ENCODE assay signal across 10 cellular contexts in the genomic region with DNA sequence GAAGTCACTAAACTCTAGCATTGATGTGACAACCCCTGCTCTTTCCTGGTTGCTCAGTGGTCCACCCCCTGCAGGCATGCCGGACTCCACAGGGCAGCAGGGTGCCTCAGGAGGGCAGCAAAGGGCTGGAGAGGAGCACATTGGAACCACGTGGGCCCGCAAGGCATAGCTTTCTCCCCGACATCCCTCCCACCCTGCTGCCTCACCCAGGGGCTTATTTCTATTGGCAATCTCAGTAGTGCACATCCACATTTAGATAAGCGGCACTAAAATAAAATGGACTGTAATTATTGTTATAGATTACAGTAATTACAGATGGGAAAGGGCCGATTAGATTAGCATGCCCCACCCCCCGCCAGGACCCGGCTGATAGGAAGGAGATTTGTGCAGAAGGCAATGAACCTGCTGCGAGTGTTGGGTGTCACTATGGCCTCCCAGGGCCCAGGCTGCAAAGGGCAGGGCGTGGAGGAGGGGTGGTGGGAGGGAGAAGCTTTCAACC.
A peak's percentile ranks its signal among the peaks of the same experiment; 100 is the strongest.
DNase-seq lines count a peak whose midpoint lies in the region; ATAC-seq and TF ChIP-seq lines count a peak whose summit lies in the region.
"Had no signal": no experiment of that assay in that cellular context is flagged by ENCODE, and none has a peak within 500 bp of the region (broad histone marks: within the 10 kb centered on the region; RNA-seq: fewer than 3 reads in every experiment).

No MANE protein-coding gene starts in this region.

- peak; percentile 41 for TF ChIP-seq CTCF in DND-41 (IDR thresholded peaks at IDR 0.05; ENCODE audit: borderline replicate concordance, extremely low read depth, low read length, poor library complexity, severe bottlenecking)
- no peak for TF ChIP-seq CTCF in osteoblast (IDR thresholded peaks at IDR 0.05; ENCODE audit: extremely low read depth, low read depth, low read length)
- peak in 1 of 6 experiments; percentile 17 for TF ChIP-seq CTCF in thyroid gland (IDR thresholded peaks at IDR 0.05)

- TF ChIP-seq POLR2A in thyroid gland (IDR thresholded peaks at IDR 0.05), result no peak

- ATAC-seq in DND-41 (ENCODE audit: insufficient read depth, low read depth) (no peak; the same call in 2 of the 3 replicates), HG02885 (IDR thresholded peaks at IDR 0.05; ENCODE audit: poor library complexity, unreplicated experiment) (peak; percentile 44), GM21367 (IDR thresholded peaks at IDR 0.05; ENCODE audit: unreplicated experiment) (no peak)

- H3K4me3 ChIP-seq in DND-41 (ENCODE audit: low read depth in 1 of 2, low read length in 2 of 2) (no peak overlapping the region), osteoblast (ENCODE audit: insufficient read depth, low read length) (no peak overlapping the region), thyroid gland (replicated peaks in 1 of 3) (no peak overlapping the region)

- 58 to 72% methylated on average over 10 of the region's 10 CpGs for WGBS in thyroid gland, 2 donors

- H3K27me3 ChIP-seq in DND-41 (ENCODE audit: insufficient read depth, low read length, poor library complexity), result no peaks in the 10 kb centered on the region
- H3K27me3 ChIP-seq in osteoblast (ENCODE audit: insufficient read depth, low read length), result no peaks in the 10 kb centered on the region
- H3K27me3 ChIP-seq in thyroid gland, result no peaks in the 10 kb centered on the region
- H3K27me3 ChIP-seq: brain microvascular endothelial cell had no signal

- no peak overlapping the region for H3K9ac ChIP-seq in DND-41 (ENCODE audit: low read depth, low read length)

- H3K27ac ChIP-seq in DND-41 (ENCODE audit: low read length) (no peak overlapping the region), osteoblast (ENCODE audit: low read depth, low read length) (no peak overlapping the region), thyroid gland (no peak overlapping the region)
- H3K27ac ChIP-seq: brain microvascular endothelial cell had no signal

- H3K4me1 ChIP-seq in DND-41 (ENCODE audit: insufficient read depth, low read length), result no peaks in the 10 kb centered on the region
- H3K4me1 ChIP-seq in osteoblast (ENCODE audit: insufficient read depth, low read length), result no peaks in the 10 kb centered on the region
- H3K4me1 ChIP-seq in thyroid gland, result peaks cover 0 to 14% of the 10 kb centered on the region in 2 donors

- DNase-seq in DND-41 (no peak), SK-MEL-5 (ENCODE audit: low read depth, low spot score) (peak; percentile 34), inferior parietal cortex (ENCODE audit: extremely low spot score) (peak; percentile 13), osteoblast (ENCODE audit: insufficient read length, low spot score, missing footprints) (no peak), thyroid gland (no peak), EL (no peak)
- DNase-seq: brain microvascular endothelial cell; stimulated activated CD4-positive, alpha-beta T cell treated with anti-CD3 and anti-CD28 coated beads, Interleukin-12 subunit alpha, Interleukin-12 subunit beta, amount 100 ng/mL, for 4 hours had no signal

- in situ Hi-C loops in SK-MEL-5 (cut with HindIII; ENCODE audit: low pct_unique_long_range_greater_than_20kb, low sequenced_read_pairs), result no loop called here

- no peaks in the 10 kb centered on the region for H3K9me3 ChIP-seq in DND-41 (ENCODE audit: insufficient read depth, low read length, severe bottlenecking)
- H3K9me3 ChIP-seq in osteoblast (ENCODE audit: low read depth, low read length), result no peaks in the 10 kb centered on the region
- no peaks in the 10 kb centered on the region for H3K9me3 ChIP-seq in thyroid gland

- H3K79me2 ChIP-seq in DND-41 (ENCODE audit: insufficient read depth, low read length) (no peaks in the 10 kb centered on the region), osteoblast (ENCODE audit: insufficient read depth, low read length) (no peaks in the 10 kb centered on the region)

- no peaks in the 10 kb centered on the region for H3K36me3 ChIP-seq in DND-41 (ENCODE audit: insufficient read depth, low read length)
- H3K36me3 ChIP-seq in osteoblast (ENCODE audit: insufficient read depth, low read length), result no peaks in the 10 kb centered on the region
- no peaks in the 10 kb centered on the region for H3K36me3 ChIP-seq in thyroid gland
- H3K36me3 ChIP-seq: brain microvascular endothelial cell had no signal

- H2AFZ ChIP-seq in DND-41 (ENCODE audit: low read depth, low read length), result no peak overlapping the region
- no peak overlapping the region for H2AFZ ChIP-seq in osteoblast (ENCODE audit: low read length)

- intact Hi-C loops in thyroid gland (cut with DNase I), result no loop called here

- H3K4me2 ChIP-seq in DND-41 (ENCODE audit: insufficient read depth, low read length) (no peak overlapping the region), osteoblast (ENCODE audit: insufficient read depth, low read length) (no peak overlapping the region)

- H4K20me1 ChIP-seq in DND-41 (ENCODE audit: insufficient read depth, low read length) (no peaks in the 10 kb centered on the region), osteoblast (ENCODE audit: insufficient read depth, low read length) (no peaks in the 10 kb centered on the region)

Comparison
In these comparisons a context has a peak if more than half of its experiments do, and no peak if none do; other contexts are left out.
1. DNase-seq: peak in SK-MEL-5 (single experiment) and inferior parietal cortex (single experiment); none in DND-41 (single experiment), osteoblast (single experiment), thyroid gland (0 of 2) and EL (single experiment).